Comparison of ENCODE assay signal across 22 cellular contexts in the genomic region with DNA sequence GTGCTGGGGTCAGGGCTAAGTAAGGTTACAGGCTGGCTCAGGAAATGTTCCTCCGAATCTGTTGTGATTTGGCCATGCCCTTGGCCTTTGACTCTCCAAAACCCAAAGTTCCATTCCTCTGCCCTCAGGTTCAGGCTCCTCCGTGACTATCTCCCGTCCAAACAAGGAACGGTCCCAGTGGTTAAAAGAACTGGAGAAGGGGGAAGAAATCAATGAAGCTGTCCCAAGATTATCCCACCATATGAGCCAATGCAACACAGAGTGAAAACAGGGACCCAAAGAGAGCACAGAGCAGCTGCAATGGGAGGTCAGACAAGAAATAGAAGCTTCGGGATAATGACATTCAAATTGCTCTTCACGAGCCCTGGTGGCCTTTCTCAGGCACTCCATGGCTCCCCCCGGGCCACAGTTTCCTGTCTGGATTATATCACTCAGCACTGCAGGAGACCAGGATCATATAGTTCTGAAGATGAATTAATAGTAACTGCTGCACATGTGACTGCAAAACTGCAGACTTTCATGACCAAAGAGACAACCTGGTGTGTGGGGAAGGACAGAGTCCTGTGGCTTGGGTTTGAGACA.
"Had no signal": no experiment of that assay in that cellular context is flagged by ENCODE, and none has a peak within 500 bp of the region (broad histone marks: within the 10 kb centered on the region; RNA-seq: fewer than 3 reads in every experiment).

No MANE protein-coding gene starts in this region.

- H3K9ac ChIP-seq: neural progenitor cell had no signal

- DNase-seq: activated CD4-positive, alpha-beta T cell treated with anti-CD3 and anti-CD28 coated beads, Interleukin-2, amount 50 U/mL, for 4 hours; activated CD8-positive, alpha-beta memory T cell treated with anti-CD3 and anti-CD28 coated beads for 24 hours; activated CD8-positive, alpha-beta memory T cell treated with anti-CD3 and anti-CD28 coated beads, Interleukin-2, amount 50 U/mL, for 4 hours; activated T-cell treated with anti-CD3 and anti-CD28 coated beads, Interleukin-2, amount 50 U/mL, for 24 hours; amygdala; cerebellar nuclear complex; endodermal cell; esophagus squamous epithelium; gastrocnemius medialis; hypothalamus; lower lobe of right lung; naive thymus-derived CD4-positive, alpha-beta T cell; spleen; stimulated activated CD4-positive, alpha-beta T cell treated with anti-CD3 and anti-CD28 coated beads, Interleukin-4, amount 100 ng/mL, for 1 hour; stimulated activated naive CD4-positive, alpha-beta T cell; T1000; upper lobe of left lung had no signal

- H3K9me3 ChIP-seq: esophagus squamous epithelium, gastrocnemius medialis, lower lobe of right lung, spleen, thoracic aorta, upper lobe of left lung had no signal

- ATAC-seq: gastrocnemius medialis; lower lobe of right lung; naive thymus-derived CD4-positive, alpha-beta T cell; WTC11 had no signal

- H3K27ac ChIP-seq: coronary artery, esophagus squamous epithelium, lower lobe of right lung, neural progenitor cell, spleen, thoracic aorta, upper lobe of left lung had no signal

- H3K27me3 ChIP-seq: esophagus squamous epithelium, gastrocnemius medialis, neural progenitor cell, spleen, upper lobe of left lung had no signal

- H3K4me1 ChIP-seq: lower lobe of right lung, spleen, upper lobe of left lung had no signal

- H3K36me3 ChIP-seq: esophagus squamous epithelium, gastrocnemius medialis, lower lobe of right lung, neural progenitor cell, spleen, thoracic aorta, upper lobe of left lung had no signal

- H2AFZ ChIP-seq: neural progenitor cell had no signal

- H3K4me3 ChIP-seq: coronary artery, esophagus squamous epithelium, gastrocnemius medialis, lower lobe of right lung, neural progenitor cell, spleen, thoracic aorta, upper lobe of left lung had no signal

- H3K4me2 ChIP-seq: neural progenitor cell had no signal

- FAIRE-seq: bronchial epithelial cell had no signal
